In the genomic region with DNA sequence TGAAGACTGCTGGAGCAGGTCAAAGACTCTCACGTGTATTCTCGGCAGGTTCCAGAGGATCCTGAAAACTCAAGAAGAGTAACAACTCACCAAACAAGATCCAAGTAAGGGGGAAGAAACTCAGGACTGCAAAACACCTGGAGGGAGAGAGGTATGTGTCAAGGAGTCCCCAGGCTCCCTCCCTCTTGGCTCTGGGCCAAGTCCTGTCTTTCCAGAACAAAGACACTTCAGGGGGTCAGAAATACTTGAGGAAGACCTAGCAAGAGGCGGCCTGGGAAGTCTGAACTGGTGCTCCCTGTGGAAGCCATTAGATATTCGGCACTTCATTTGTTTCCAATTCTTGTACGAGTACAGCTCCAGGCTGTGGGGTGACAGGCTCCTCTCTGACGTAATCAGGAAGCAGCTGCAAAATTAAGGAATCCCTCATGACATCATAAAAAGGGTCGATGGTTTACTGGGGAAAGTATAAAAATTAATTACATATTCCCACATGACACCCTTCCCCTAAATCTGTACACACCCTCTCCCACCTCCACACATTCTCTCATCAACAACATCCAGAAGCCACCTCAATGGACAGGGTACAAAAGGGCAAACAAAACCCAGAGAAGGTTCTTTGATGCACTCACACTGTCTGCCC, we compare ENCODE assay signal across 18 cellular contexts.
DNase-seq lines count a peak whose midpoint lies in the region; ATAC-seq and TF ChIP-seq lines count a peak whose summit lies in the region.
"Had no signal": no experiment of that assay in that cellular context is flagged by ENCODE, and none has a peak within 500 bp of the region (broad histone marks: within the 10 kb centered on the region; RNA-seq: fewer than 3 reads in every experiment).

No MANE protein-coding gene starts in this region.

- no peak overlapping the region for H3K9ac ChIP-seq in smooth muscle cell (ENCODE audit: low read depth)

- H3K4me3 Mint-ChIP-seq in activated CD4-positive, alpha-beta T cell treated with anti-CD3 and anti-CD28 coated beads for 36 hours: no peak overlapping the region
- H3K4me3 Mint-ChIP-seq: activated CD8-positive, alpha-beta T cell treated with anti-CD3 and anti-CD28 coated beads, Interleukin-2, amount 10 ng/mL, durations not matched to agents 7 days and 5 days had no signal

- H3K27ac Mint-ChIP-seq in activated CD4-positive, alpha-beta T cell treated with anti-CD3 and anti-CD28 coated beads for 36 hours: peak overlapping the region; percentile 66

- CTCF ChIA-PET in activated CD4-positive, alpha-beta T cell treated with anti-CD3 and anti-CD28 coated beads for 36 hours (lab: Charles Lee): interaction anchor here (1.1 to 3.6 kb wide), 6 partner anchors 16 to 142 kb away, joined by 4 to 23 read pairs (median 4); no protein-coding TSS in a partner anchor

- H3K79me2 ChIP-seq in smooth muscle cell (ENCODE audit: low read depth): peaks cover 5% of the 10 kb centered on the region

- H3K27me3 ChIP-seq in smooth muscle cell (ENCODE audit: low read depth): no peaks in the 10 kb centered on the region
- no peaks in the 10 kb centered on the region for H3K27me3 ChIP-seq in effector memory CD4-positive, alpha-beta T cell (replicated peaks; ENCODE audit: control insufficient read depth, insufficient read depth, low read length, poor library complexity, severe bottlenecking)
- H3K27me3 ChIP-seq: foreskin keratinocyte, ovary had no signal

- 74% methylated on average over 7 of the region's 7 CpGs for WGBS in smooth muscle cell (ENCODE audit: low lambda C conversion rate)

- H3K36me3 Mint-ChIP-seq in activated CD4-positive, alpha-beta T cell treated with anti-CD3 and anti-CD28 coated beads for 36 hours (ENCODE audit: low read depth): peaks cover 14% of the 10 kb centered on the region

- no peak overlapping the region for H3K4me3 ChIP-seq in fibroblast of pulmonary artery (replicated peaks; ENCODE audit: low read depth, low read length)
- H3K4me3 ChIP-seq in smooth muscle cell: no peak overlapping the region
- no peak overlapping the region for H3K4me3 ChIP-seq in effector memory CD4-positive, alpha-beta T cell (ENCODE audit: insufficient read depth, low read depth, low read length, poor library complexity, severe bottlenecking)
- H3K4me3 ChIP-seq: ovary, skin epidermis had no signal

- H3K36me3 ChIP-seq in smooth muscle cell (ENCODE audit: low read depth): no peaks in the 10 kb centered on the region
- no peaks in the 10 kb centered on the region for H3K36me3 ChIP-seq in effector memory CD4-positive, alpha-beta T cell (ENCODE audit: control insufficient read depth, insufficient read depth, low read length)
- H3K36me3 ChIP-seq: ovary had no signal

- peaks cover 8% of the 10 kb centered on the region for H3K4me1 ChIP-seq in smooth muscle cell (ENCODE audit: low read depth)
- peaks cover 13% of the 10 kb centered on the region for H3K4me1 ChIP-seq in effector memory CD4-positive, alpha-beta T cell (ENCODE audit: control insufficient read depth, insufficient read depth, low read length, poor library complexity, severe bottlenecking)

- no peak overlapping the region for H2AFZ ChIP-seq in smooth muscle cell (ENCODE audit: low read depth)

- H4K20me1 ChIP-seq in smooth muscle cell (ENCODE audit: low read depth): no peaks in the 10 kb centered on the region

- TF ChIP-seq CTCF in fibroblast of pulmonary artery (IDR thresholded peaks at IDR 0.05; ENCODE audit: low read length, missing control alignments) (no peak), smooth muscle cell (IDR thresholded peaks at IDR 0.05; ENCODE audit: borderline replicate concordance, insufficient read depth, poor library complexity, severe bottlenecking) (no peak)

- no peak overlapping the region for H3K4me2 ChIP-seq in smooth muscle cell

- H3K9me3 Mint-ChIP-seq in activated CD4-positive, alpha-beta T cell treated with anti-CD3 and anti-CD28 coated beads for 36 hours (ENCODE audit: low read depth): no peaks in the 10 kb centered on the region

- ATAC-seq in activated CD4-positive, alpha-beta T cell treated with anti-CD3 and anti-CD28 coated beads for 36 hours: no peak
- no peak for ATAC-seq in HG03432 (IDR thresholded peaks at IDR 0.05; ENCODE audit: unreplicated experiment)
- ATAC-seq: activated CD8-positive, alpha-beta T cell treated with anti-CD3 and anti-CD28 coated beads, Interleukin-2, amount 10 ng/mL, durations not matched to agents 7 days and 5 days; foreskin keratinocyte had no signal

- peaks cover 21% of the 10 kb centered on the region for H3F3A ChIP-seq in smooth muscle cell (ENCODE audit: low read depth)

- no peaks in the 10 kb centered on the region for H3K27me3 Mint-ChIP-seq in activated CD4-positive, alpha-beta T cell treated with anti-CD3 and anti-CD28 coated beads for 36 hours
- H3K27me3 Mint-ChIP-seq: stimulated activated naive CD8-positive, alpha-beta T cell treated with anti-CD3 and anti-CD28 coated beads, Interleukin-15, amount 100 ng/mL, for 72 hours had no signal

- H3K9me3 ChIP-seq in smooth muscle cell (replicated peaks; ENCODE audit: low read depth): no peaks in the 10 kb centered on the region
- no peaks in the 10 kb centered on the region for H3K9me3 ChIP-seq in effector memory CD4-positive, alpha-beta T cell (ENCODE audit: control insufficient read depth, low read length)
- H3K9me3 ChIP-seq: ovary had no signal

- H3K4me1 Mint-ChIP-seq in activated CD4-positive, alpha-beta T cell treated with anti-CD3 and anti-CD28 coated beads for 36 hours: peaks cover 47% of the 10 kb centered on the region

- POLR2A ChIA-PET in activated CD4-positive, alpha-beta T cell treated with anti-CD3 and anti-CD28 coated beads for 36 hours (lab: Charles Lee): interaction anchor here (0.5 to 1.2 kb wide), 3 partner anchors 28 to 113 kb away, joined by 5 to 10 read pairs (median 6); no protein-coding TSS in a partner anchor

- DNase-seq in activated CD4-positive, alpha-beta T cell treated with anti-CD3 and anti-CD28 coated beads for 36 hours: no peak
- DNase-seq in activated CD4-positive, alpha-beta T cell treated with anti-CD3 and anti-CD28 coated beads, Interleukin-2, amount 50 U/mL, for 48 hours: no peak
- DNase-seq in NCI-H2227 (lab: John Stamatoyannopoulos, UW; ENCODE audit: unreplicated experiment): peak; percentile 73
- DNase-seq in fibroblast of pulmonary artery (ENCODE audit: low read depth): peak; percentile 40
- DNase-seq in smooth muscle cell (lab: John Stamatoyannopoulos, UW; ENCODE audit: unreplicated experiment): no peak
- DNase-seq in DMS 273 treated with DMSO at 0.1 percent for 48 hours (lab: John Stamatoyannopoulos, UW): no peak
- no peak for DNase-seq in effector memory CD4-positive, alpha-beta T cell
- DNase-seq: activated CD8-positive, alpha-beta T cell treated with anti-CD3 and anti-CD28 coated beads, Interleukin-2, amount 10 ng/mL, durations not matched to agents 7 days and 5 days; activated effector memory CD4-positive, alpha-beta T cell treated with Interleukin-2 at 50 U/mL for 16 hours; foreskin keratinocyte; GOT3; Karpas-422; NCI-H2081; ovary; SIG-M5 had no signal

- peak overlapping the region; percentile 45 for H3K27ac ChIP-seq in smooth muscle cell (ENCODE audit: low read depth)
- no peak overlapping the region for H3K27ac ChIP-seq in effector memory CD4-positive, alpha-beta T cell (ENCODE audit: insufficient read depth, low read length, poor library complexity, severe bottlenecking)
- H3K27ac ChIP-seq: foreskin keratinocyte, ovary had no signal

- intact Hi-C loops in activated CD4-positive, alpha-beta T cell treated with anti-CD3 and anti-CD28 coated beads for 36 hours (cut with DNase I, micrococcal nuclease): loop anchor here (2.0 to 10.0 kb wide), 4 partner anchors 20 to 77 kb away; no protein-coding TSS in a partner anchor

Comparison
In these comparisons a context has a peak if more than half of its experiments do, and no peak if none do; other contexts are left out.
1. DNase-seq: peak in NCI-H2227 (single experiment) and fibroblast of pulmonary artery (single experiment); none in activated CD4-positive, alpha-beta T cell treated with anti-CD3 and anti-CD28 coated beads for 36 hours (single experiment), activated CD4-positive, alpha-beta T cell treated with anti-CD3 and anti-CD28 coated beads, Interleukin-2, amount 50 U/mL, for 48 hours (0 of 2), smooth muscle cell (single experiment), DMS 273 treated with DMSO at 0.1 percent for 48 hours (single experiment) and effector memory CD4-positive, alpha-beta T cell (0 of 3).